In the genomic region with DNA sequence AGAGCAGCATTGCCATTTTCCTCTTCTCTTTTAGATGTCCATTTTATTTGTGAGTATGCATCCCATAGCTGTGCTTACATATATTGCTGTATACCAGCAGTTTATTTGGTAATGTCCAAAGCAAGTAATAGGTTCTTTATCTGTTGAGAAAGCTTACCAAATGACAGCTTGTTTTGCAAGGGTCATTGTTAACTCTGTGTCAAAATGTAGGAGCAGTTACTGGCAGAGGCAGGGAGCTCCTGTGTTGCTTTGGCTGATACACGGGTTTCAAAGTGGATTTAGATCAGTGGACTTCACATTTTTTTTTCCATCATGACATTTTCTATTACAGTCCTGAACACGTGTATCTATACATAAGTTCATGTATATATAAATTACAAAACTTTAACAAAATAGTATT, we compare ENCODE assay signal across 20 cellular contexts. TPM values are rescaled to one million over a fixed set of nuclear protein-coding genes. Genes with fewer than 3 reads are reported as not detected.
DNase-seq lines count a peak whose midpoint lies in the region; ATAC-seq and TF ChIP-seq lines count a peak whose summit lies in the region.
"Had no signal": no experiment of that assay in that cellular context is flagged by ENCODE, and none has a peak within 500 bp of the region (broad histone marks: within the 10 kb centered on the region; RNA-seq: fewer than 3 reads in every experiment).

No MANE protein-coding gene starts in this region.

- 65% methylated on average over 2 of the region's 2 CpGs for WGBS in heart right ventricle, 2 donors
- WGBS in tibial nerve, 2 donors: 45 to 46% methylated on average over 2 of the region's 2 CpGs

- no peak for TF ChIP-seq POLR2A in tibial nerve (IDR thresholded peaks at IDR 0.05)

- H3K9me3 ChIP-seq in cardiac muscle cell (ENCODE audit: low read depth): no peaks in the 10 kb centered on the region
- no peaks in the 10 kb centered on the region for H3K9me3 ChIP-seq in heart right ventricle
- H3K9me3 ChIP-seq in neutrophil: no peaks in the 10 kb centered on the region
- H3K9me3 ChIP-seq in tibial nerve: no peaks in the 10 kb centered on the region

- H3K27me3 ChIP-seq in cardiac muscle cell (no peaks in the 10 kb centered on the region), heart right ventricle (no peaks in the 10 kb centered on the region), neutrophil (no peaks in the 10 kb centered on the region), tibial nerve (no peaks in the 10 kb centered on the region)

- intact Hi-C loops in heart right ventricle (cut with DNase I): loop anchor here in 2 of 10 donors (5.0 to 10.0 kb wide), 2 partner anchors 77 to 85 kb away; no protein-coding TSS in a partner anchor

- TF ChIP-seq CTCF in cardiac muscle cell (IDR thresholded peaks at IDR 0.05; ENCODE audit: low read depth, low read length) (no peak), heart right ventricle (IDR thresholded peaks at IDR 0.05) (no peak), neutrophil (IDR thresholded peaks at IDR 0.05) (no peak), tibial nerve (IDR thresholded peaks at IDR 0.05) (no peak)

- no peak for DNase-seq in cardiac muscle cell (ENCODE audit: low read depth in 1 of 2, low spot score in 1 of 2)
- no peak for DNase-seq in heart right ventricle
- DNase-seq in tibial nerve (ENCODE audit: low spot score in 2 of 2): no peak
- DNase-seq in stimulated activated CD8-positive, alpha-beta memory T cell treated with anti-CD3 and anti-CD28 coated beads, Interleukin-4, amount 100 ng/mL, for 48 hours: no peak
- no peak for DNase-seq in NCI-H2171 treated with DMSO at 0.1 percent for 48 hours (lab: John Stamatoyannopoulos, UW)
- DNase-seq in NCI-H526 treated with DMSO at 0.1 percent for 48 hours (lab: John Stamatoyannopoulos, UW): no peak
- DNase-seq: GM23248, HCEC 1CT, KBM-7, NCI-H1105 treated with DMSO at 0.1 percent for 48 hours, NCI-H1694, NCI-H2227 treated with DMSO at 0.1 percent for 48 hours, PC-3, RPMI8226, SHP77 treated with DMSO at 0.1 percent for 48 hours had no signal

- H3K4me3 ChIP-seq in cardiac muscle cell (no peak overlapping the region), heart right ventricle (no peak overlapping the region), neutrophil (ENCODE audit: low read depth in 1 of 2, low read length in 1 of 2) (no peak overlapping the region), tibial nerve (no peak overlapping the region)
- H3K4me3 ChIP-seq: GM23248 had no signal

- no peak for TF ChIP-seq EP300 in tibial nerve (IDR thresholded peaks at IDR 0.05)

- peaks cover 5% of the 10 kb centered on the region for H3K36me3 ChIP-seq in cardiac muscle cell
- H3K36me3 ChIP-seq in heart right ventricle: peaks cover 0 to 72% (median 16%) of the 10 kb centered on the region in 9 donors
- peaks cover 15% of the 10 kb centered on the region for H3K36me3 ChIP-seq in neutrophil
- peaks cover 0 to 22% (median 0%) of the 10 kb centered on the region in 3 donors for H3K36me3 ChIP-seq in tibial nerve

- H3K27ac ChIP-seq in cardiac muscle cell: peak overlapping the region; percentile 39
- no peak overlapping the region for H3K27ac ChIP-seq in heart right ventricle
- peak overlapping the region; percentile 66 for H3K27ac ChIP-seq in cingulate gyrus (ENCODE audit: low read depth, low read length)
- peak overlapping the region; percentile 50 for H3K27ac ChIP-seq in neutrophil
- peak overlapping the region in 3 of 4 donors; percentile 18 to 82 (median 77) for H3K27ac ChIP-seq in tibial nerve
- H3K27ac ChIP-seq: 22Rv1, GM23248 had no signal

- H3K4me1 ChIP-seq in cardiac muscle cell (ENCODE audit: low read depth) (peaks cover 17% of the 10 kb centered on the region), heart right ventricle (peaks cover 0 to 38% (median 24%) of the 10 kb centered on the region in 9 donors), neutrophil (ENCODE audit: control insufficient read depth in 1 of 2, insufficient read depth in 1 of 2, low read depth in 1 of 2, low read length in 1 of 2) (peaks cover 37 to 47% of the 10 kb centered on the region in 2 experiments), tibial nerve (peaks cover 0 to 52% (median 12%) of the 10 kb centered on the region in 4 donors)

- no peak for ATAC-seq in heart right ventricle
- ATAC-seq: PC-3 had no signal

RNA-seq across cellular contexts. Expression of a gene that starts 38.1 kb away (rescaled TPM):
- total RNA-seq in cardiac muscle cell (not detected in 2 replicates), heart right ventricle (not detected), tibial nerve (not detected)
- polyA plus RNA-seq in cardiac muscle cell (not detected in 2 replicates), heart right ventricle (not detected)
- total RNA-seq: GM23248, PC-3 had no signal
- polyA plus RNA-seq: AG04450, CD14-positive monocyte, GM23248 had no signal

Comparison
In these comparisons a context has a peak if more than half of its experiments do, and no peak if none do; other contexts are left out.
1. H3K27ac ChIP-seq: peak in cardiac muscle cell (single experiment), cingulate gyrus (single experiment), neutrophil (single experiment) and tibial nerve (3 of 4); none in heart right ventricle (0 of 10).